Comparison of ENCODE assay signal across 11 cellular contexts in genomic region chr1:40693425-40693824, GRCh38. TPM values are rescaled to one million over a fixed set of nuclear protein-coding genes. Genes with fewer than 3 reads are reported as not detected.
DNase-seq lines count a peak whose midpoint lies in the region; ATAC-seq and TF ChIP-seq lines count a peak whose summit lies in the region.
"Had no signal": no experiment of that assay in that cellular context is flagged by ENCODE, and none has a peak within 500 bp of the region (broad histone marks: within the 10 kb centered on the region; RNA-seq: fewer than 3 reads in every experiment).

No MANE protein-coding gene starts in this region.

- H3K27ac ChIP-seq in iPS-20b (ENCODE audit: low read length), result no peak overlapping the region
- peak overlapping the region in 4 of 5 donors; percentile 96 to 100 (median 100) for H3K27ac ChIP-seq in stomach
- peak overlapping the region in 1 of 2 donors; percentile 99 for H3K27ac ChIP-seq in prostate gland

- H3K4me3 Mint-ChIP-seq in activated T-cell treated with anti-CD3 and anti-CD28 coated beads, Interleukin-2, amount 50 U/mL, for 4 hours, result peak overlapping the region; percentile 90
- H3K4me3 Mint-ChIP-seq in activated CD4-positive, alpha-beta memory T cell treated with anti-CD3 and anti-CD28 coated beads for 36 hours, result peak overlapping the region; percentile 90

- peak overlapping the region; percentile 98; the same call in 1 of the 2 replicates for H3K9ac ChIP-seq in iPS-20b (ENCODE audit: low read depth, low read length)

- H3K4me1 Mint-ChIP-seq in activated T-cell treated with anti-CD3 and anti-CD28 coated beads, Interleukin-2, amount 50 U/mL, for 4 hours (ENCODE audit: low read depth), result peaks cover 68% of the 10 kb centered on the region
- H3K4me1 Mint-ChIP-seq in activated CD4-positive, alpha-beta memory T cell treated with anti-CD3 and anti-CD28 coated beads for 36 hours (ENCODE audit: low read depth), result peaks cover 73% of the 10 kb centered on the region

- WGBS in stomach, 5 donors, result 76 to 95% (median 85%) methylated on average over 1 of the region's 1 CpG
- 97% methylated on average over 1 of the region's 1 CpG for WGBS in prostate gland

- POLR2A ChIA-PET in activated CD4-positive, alpha-beta memory T cell treated with anti-CD3 and anti-CD28 coated beads for 36 hours (lab: Charles Lee), result interaction anchor here (1.1 to 1.4 kb wide), 4 partner anchors 11 to 286 kb away, joined by 3 to 6 read pairs (median 4); partner anchors contain the start of gene CTPS1

- H3K9me3 Mint-ChIP-seq in activated T-cell treated with anti-CD3 and anti-CD28 coated beads, Interleukin-2, amount 50 U/mL, for 4 hours, result no peaks in the 10 kb centered on the region
- no peaks in the 10 kb centered on the region for H3K9me3 Mint-ChIP-seq in activated CD4-positive, alpha-beta memory T cell treated with anti-CD3 and anti-CD28 coated beads for 36 hours

- intact Hi-C loops in activated CD4-positive, alpha-beta memory T cell treated with anti-CD3 and anti-CD28 coated beads for 36 hours (cut with micrococcal nuclease), result loop anchor here (2.0 to 10.0 kb wide), 7 partner anchors 25 to 431 kb away; partner anchors contain the start of genes CTPS1, ZFP69B and ZNF684
- intact Hi-C loops in stomach (cut with DNase I; ENCODE audit: low total_unique reads) (no loop called here), prostate gland (cut with DNase I) (loop anchor here (2.0 kb wide), 1 partner anchor 15 kb away; no protein-coding TSS in a partner anchor), mucosa of descending colon (cut with DNase I, micrococcal nuclease) (no loop called here)

- no peak for TF ChIP-seq EP300 in stomach (IDR thresholded peaks at IDR 0.05)

- H3K4me1 ChIP-seq in iPS-20b (ENCODE audit: insufficient read depth, low read length) (peaks cover 21% of the 10 kb centered on the region), stomach (peaks cover 34 to 84% (median 60%) of the 10 kb centered on the region in 4 donors), prostate gland (replicated peaks) (peaks cover 8% of the 10 kb centered on the region), mucosa of descending colon (ENCODE audit: low read depth) (peaks cover 31% of the 10 kb centered on the region)

- H3K36me3 ChIP-seq in iPS-20b (ENCODE audit: insufficient read depth, low read depth, low read length), result peaks cover 4% of the 10 kb centered on the region; the same call in 1 of the 2 replicates
- H3K36me3 ChIP-seq in stomach, result no peaks in the 10 kb centered on the region
- H3K36me3 ChIP-seq in prostate gland, result no peaks in the 10 kb centered on the region
- no peaks in the 10 kb centered on the region for H3K36me3 ChIP-seq in mucosa of descending colon (ENCODE audit: low read depth)

- no peak for TF ChIP-seq POLR2A in stomach (IDR thresholded peaks at IDR 0.05)
- no peak for TF ChIP-seq POLR2A in prostate gland (IDR thresholded peaks at IDR 0.05)

- H3K4me3 ChIP-seq in iPS-20b (ENCODE audit: low read length), result peak overlapping the region; percentile 81
- H3K4me3 ChIP-seq in stomach, result peak overlapping the region in 1 of 4 donors; percentile 55
- no peak overlapping the region for H3K4me3 ChIP-seq in prostate gland
- no peak overlapping the region for H3K4me3 ChIP-seq in mucosa of descending colon

- peaks cover 6% of the 10 kb centered on the region for H3K36me3 Mint-ChIP-seq in activated T-cell treated with anti-CD3 and anti-CD28 coated beads, Interleukin-2, amount 50 U/mL, for 4 hours (ENCODE audit: insufficient read depth)
- peaks cover 15% of the 10 kb centered on the region for H3K36me3 Mint-ChIP-seq in activated CD4-positive, alpha-beta memory T cell treated with anti-CD3 and anti-CD28 coated beads for 36 hours

- TF ChIP-seq CTCF in stomach (IDR thresholded peaks at IDR 0.05) (no peak), prostate gland (IDR thresholded peaks at IDR 0.05) (no peak), mucosa of descending colon (IDR thresholded peaks at IDR 0.05) (no peak)

- H3K27me3 ChIP-seq in iPS-20b (ENCODE audit: insufficient read depth, low read length) (no peaks in the 10 kb centered on the region), stomach (no peaks in the 10 kb centered on the region), prostate gland (replicated peaks; ENCODE audit: insufficient read depth) (no peaks in the 10 kb centered on the region)

- H3K9me3 ChIP-seq in iPS-20b (ENCODE audit: insufficient read depth, low read depth, low read length), result no peaks in the 10 kb centered on the region
- H3K9me3 ChIP-seq in stomach, result no peaks in the 10 kb centered on the region
- no peaks in the 10 kb centered on the region for H3K9me3 ChIP-seq in prostate gland
- H3K9me3 ChIP-seq in mucosa of descending colon, result no peaks in the 10 kb centered on the region

- CTCF ChIA-PET in activated CD4-positive, alpha-beta memory T cell treated with anti-CD3 and anti-CD28 coated beads for 36 hours (lab: Charles Lee), result interaction anchor here (0.6 to 3.7 kb wide), 4 partner anchors 14 to 183 kb away, joined by 3 to 34 read pairs (median 3); no protein-coding TSS in a partner anchor

- DNase-seq in activated T-cell treated with anti-CD3 and anti-CD28 coated beads, Interleukin-2, amount 50 U/mL, for 4 hours, result no peak
- no peak for DNase-seq in activated T-cell treated with anti-CD3 and anti-CD28 coated beads, Interleukin-2, amount 50 U/mL, for 48 hours
- no peak for DNase-seq in activated CD4-positive, alpha-beta memory T cell treated with anti-CD3 and anti-CD28 coated beads for 36 hours
- no peak for DNase-seq in stomach
- DNase-seq in prostate gland (ENCODE audit: low spot score), result no peak
- DNase-seq in mucosa of descending colon, result no peak
- DNase-seq in NCI-H1930 (lab: John Stamatoyannopoulos, UW), result no peak
- DNase-seq: activated gamma-delta T cell, NCI-H1694 treated with DMSO at 0.1 percent for 48 hours, nucleus accumbens had no signal

- no peaks in the 10 kb centered on the region for H3K27me3 Mint-ChIP-seq in activated T-cell treated with anti-CD3 and anti-CD28 coated beads, Interleukin-2, amount 50 U/mL, for 4 hours (ENCODE audit: low read depth)
- H3K27me3 Mint-ChIP-seq in activated CD4-positive, alpha-beta memory T cell treated with anti-CD3 and anti-CD28 coated beads for 36 hours, result no peaks in the 10 kb centered on the region

- no peak for ATAC-seq in activated T-cell treated with anti-CD3 and anti-CD28 coated beads, Interleukin-2, amount 50 U/mL, for 4 hours
- no peak for ATAC-seq in mucosa of descending colon

- H3K27ac Mint-ChIP-seq in activated CD4-positive, alpha-beta memory T cell treated with anti-CD3 and anti-CD28 coated beads for 36 hours, result peak overlapping the region; percentile 90

RNA-seq across cellular contexts. Expression of gene NFYC, which starts 1.9 kb away (rescaled TPM):
- 10 to 100 TPM; 59.8 to 72.8 (median 67.0) TPM for total RNA-seq in activated T-cell treated with anti-CD3 and anti-CD28 coated beads, Interleukin-2, amount 50 U/mL, for 4 hours
- total RNA-seq in activated CD4-positive, alpha-beta memory T cell treated with anti-CD3 and anti-CD28 coated beads for 36 hours, result 10 to 100 TPM; 52.6 to 61.7 TPM
- total RNA-seq in stomach (10 to 100 TPM; 23.3 to 76.4 (median 53.8) TPM), prostate gland (10 to 100 TPM; 54.9 to 93.8 TPM), mucosa of descending colon (10 to 100 TPM; 56.2 to 76.4 (median 70.5) TPM)
- 10 to 100 TPM; 33.6 to 46.6 (median 35.2) TPM for polyA plus RNA-seq in stomach

RNA-seq across cellular contexts. Expression of gene RIMS3, which starts 27.9 kb away (rescaled TPM):
- under 1 TPM; 0.42 to 0.78 (median 0.57) TPM for total RNA-seq in activated T-cell treated with anti-CD3 and anti-CD28 coated beads, Interleukin-2, amount 50 U/mL, for 4 hours
- total RNA-seq in activated CD4-positive, alpha-beta memory T cell treated with anti-CD3 and anti-CD28 coated beads for 36 hours, result 1 to 10 TPM; 3.7 to 4.0 TPM
- total RNA-seq in stomach, result 1 to 10 TPM in 4 of 5 donors, under 1 TPM in 1; 0.45 to 4.7 (median 3.9) TPM
- 1 to 10 TPM in 2 of 3 donors, under 1 TPM in 1; 0.63 to 2.2 (median 1.2) TPM for polyA plus RNA-seq in stomach
- total RNA-seq in prostate gland, result 10 to 100 TPM in 1 of 2 donors, 1 to 10 TPM in 1; 3.0 to 10.5 TPM
- total RNA-seq in mucosa of descending colon, result 10 to 100 TPM in 2 of 3 donors, 1 to 10 TPM in 1; 6.9 to 23.3 (median 11.9) TPM

Comparison
In these comparisons a context has a peak if more than half of its experiments do, and no peak if none do; other contexts are left out.
1. intact Hi-C loops: an anchor here in activated CD4-positive, alpha-beta memory T cell treated with anti-CD3 and anti-CD28 coated beads for 36 hours (2.0 to 10.0 kb wide) and prostate gland (2.0 kb wide); none called in stomach and mucosa of descending colon.